Comparison of ENCODE assay signal across 1 cellular context in genomic region chr9:137168575-137168906, GRCh38.
A peak's percentile ranks its signal among the peaks of the same experiment; 100 is the strongest.
TF ChIP-seq lines count a peak whose summit lies in the region.

No MANE protein-coding gene starts in this region.

TF ChIP-seq in A549, 52 proteins besides CTCF, POLR2A, EP300 and RAD21:
- TF ChIP-seq ZSCAN20 (CRISPR knock-in tag; IDR thresholded peaks at IDR 0.05) (no peak), RCOR1 (IDR thresholded peaks at IDR 0.05; ENCODE audit: low read depth, low read length) (no peak), JUNB (IDR thresholded peaks at IDR 0.05) (no peak), MAX (IDR thresholded peaks at IDR 0.05) (peak; percentile 74), MAFK (IDR thresholded peaks at IDR 0.05; ENCODE audit: partially characterized antibody) (no peak), NFE2L2 (conservative IDR thresholded peaks at IDR 0.05; ENCODE audit: low read length) (no peak)
TF ChIP-seq in A549: peak in this region for 1.
